In genomic region chr4:41990383-41991111, GRCh38 we compare ENCODE assay signal across 8 cellular contexts. TPM values are rescaled to one million over a fixed set of nuclear protein-coding genes. Genes with fewer than 3 reads are reported as not detected.
A peak's percentile ranks its signal among the peaks of the same experiment; 100 is the strongest.
DNase-seq lines count a peak whose midpoint lies in the region; ATAC-seq and TF ChIP-seq lines count a peak whose summit lies in the region.

Gene SLC30A9 (plus strand): TSS chr4:41990530. CDS start chr4:41990652, 122 bp downstream.

- H3K4me3 ChIP-seq in right cardiac atrium (ENCODE audit: low read length) (peak within 1 kb of the TSS; percentile 67), uterus (peak within 1 kb of the TSS; percentile 69 to 82)

- peaks cover 6% of the 10 kb centered on the region for H3K4me1 ChIP-seq in right cardiac atrium (ENCODE audit: control insufficient read depth, insufficient read depth, low read length)
- peaks cover 0 to 12% of the 10 kb centered on the region in 2 donors for H3K4me1 ChIP-seq in uterus

- H3K9me3 ChIP-seq in right cardiac atrium (ENCODE audit: control insufficient read depth, low read length) (no peaks in the 10 kb centered on the region), uterus (no peaks in the 10 kb centered on the region)

- intact Hi-C loops in right cardiac atrium (cut with DNase I) (no loop called here), uterus (cut with DNase I; ENCODE audit: low total_unique reads) (no loop called here)

- ATAC-seq in GM18499 (IDR thresholded peaks at IDR 0.05; ENCODE audit: insufficient read depth, unreplicated experiment) (peak; percentile 96), HG02943 (IDR thresholded peaks at IDR 0.05; ENCODE audit: low read depth, unreplicated experiment) (peak; percentile 99), right cardiac atrium (peak; percentile 100)

- peak; percentile 59 to 89 for DNase-seq in NCI-H187 (lab: John Stamatoyannopoulos, UW)
- peak; percentile 79 to 97 (median 90) for DNase-seq in T-helper 2 cell
- DNase-seq in anterior cingulate cortex (lab: John Stamatoyannopoulos, UW), result peak; percentile 57 to 97 (median 92)
- peak; percentile 94 to 97 (median 97) for DNase-seq in right cardiac atrium
- DNase-seq in pulmonary artery endothelial cell (ENCODE audit: low read depth, low spot score), result peak; percentile 83
- DNase-seq in uterus, result peak; percentile 93 to 96

- H3K27ac ChIP-seq in right cardiac atrium (ENCODE audit: low read length) (peak within 1 kb of the TSS; percentile 91), uterus (peak within 1 kb of the TSS; percentile 60 to 81)

- no peaks in the 10 kb centered on the region for H3K27me3 ChIP-seq in right cardiac atrium (ENCODE audit: control insufficient read depth, insufficient read depth)
- no peaks in the 10 kb centered on the region for H3K27me3 ChIP-seq in uterus

- under 1% methylated on average over 63 of the region's 63 CpGs for WGBS in right cardiac atrium

- TF ChIP-seq POLR2A in uterus (IDR thresholded peaks at IDR 0.05), result peak; percentile 86 to 90

- H3K36me3 ChIP-seq in uterus, result no peaks in the 10 kb centered on the region

- peak in 3 of 4 experiments; percentile 21 to 45 (median 32) for TF ChIP-seq CTCF in uterus (IDR thresholded peaks at IDR 0.05)

RNA-seq across cellular contexts. Expression of gene SLC30A9, which starts in this region (rescaled TPM):
- 10 to 100 TPM; 62.3 to 72.1 (median 69.7) TPM for total RNA-seq in right cardiac atrium
- 17.8 TPM for polyA plus RNA-seq in right cardiac atrium
- total RNA-seq in pulmonary artery endothelial cell, result 59.0 and 59.5 TPM in 2 replicates
- 100 to 1,000 TPM in 2 of 4 donors, 10 to 100 TPM in 2; 37.9 to 219 (median 88.1) TPM for total RNA-seq in uterus

Comparison
In these comparisons a context has a peak if more than half of its experiments do, and no peak if none do; other contexts are left out.
1. Peak in every context shown above with its lines: DNase-seq, ATAC-seq, H3K4me3 ChIP-seq and H3K27ac ChIP-seq.